9 cellular contexts compared by ENCODE assay signal in the genomic region with DNA sequence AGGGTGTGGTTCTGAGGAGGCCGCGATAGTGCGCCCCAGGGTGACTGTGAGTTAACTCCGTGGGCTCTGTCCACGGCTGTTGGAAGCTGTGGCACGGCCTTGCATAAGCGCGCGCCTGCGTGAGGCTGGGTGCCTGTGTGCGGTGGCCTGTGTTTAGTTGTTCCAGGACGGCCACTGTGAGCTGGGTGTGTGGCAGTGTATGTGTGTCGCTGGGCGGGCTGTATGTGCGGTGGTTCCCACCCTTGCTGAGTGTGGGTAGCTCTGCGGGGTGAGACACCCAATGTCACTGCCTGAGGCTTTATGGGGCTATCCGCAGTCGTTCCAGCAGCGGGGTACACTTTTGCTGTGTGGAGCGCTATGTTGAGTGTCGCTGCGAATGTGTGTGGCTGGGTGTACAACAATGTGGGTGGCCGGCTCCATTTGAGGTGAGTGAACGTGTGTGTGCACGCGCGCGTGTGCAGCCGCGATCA. TPM values are rescaled to one million over a fixed set of nuclear protein-coding genes. Genes with fewer than 3 reads are reported as not detected.
DNase-seq lines count a peak whose midpoint lies in the region; ATAC-seq lines count a peak whose summit lies in the region.
"Had no signal": no experiment of that assay in that cellular context is flagged by ENCODE, and none has a peak within 500 bp of the region (broad histone marks: within the 10 kb centered on the region; RNA-seq: fewer than 3 reads in every experiment).

No MANE protein-coding gene starts in this region.

- DNase-seq in COLO668 (lab: John Stamatoyannopoulos, UW; ENCODE audit: unreplicated experiment) (peak; percentile 55), Right ventricle myocardium superior (peak; percentile 70), NCI-H1417 treated with DMSO at 0.1 percent for 48 hours (lab: John Stamatoyannopoulos, UW) (no peak), NCI-H446 (lab: John Stamatoyannopoulos, UW) (no peak)
- peak in 1 of 2 donors; percentile 55 for DNase-seq in activated T-cell treated with anti-CD3 and anti-CD28 coated beads, Interleukin-2, amount 50 U/mL, for 72 hours

- ATAC-seq in HG03432 (IDR thresholded peaks at IDR 0.05; ENCODE audit: unreplicated experiment), result peak; percentile 1
- ATAC-seq in activated T-cell treated with anti-CD3 and anti-CD28 coated beads, Interleukin-2, amount 50 U/mL, for 72 hours (replicated peaks in 1 of 2), result peak; percentile 32 to 49
- peak; percentile 2 for ATAC-seq in Right ventricle myocardium superior (ENCODE audit: poor library complexity)
- no peak for ATAC-seq in HG02852 (IDR thresholded peaks at IDR 0.05; ENCODE audit: unreplicated experiment)

- H3K4me3 ChIP-seq in rectal smooth muscle tissue (ENCODE audit: low read length), result peak overlapping the region; percentile 80

- no peaks in the 10 kb centered on the region for H3K36me3 ChIP-seq in rectal smooth muscle tissue (ENCODE audit: control insufficient read depth, insufficient read depth, low read length)

- peak overlapping the region; percentile 82 for H3K27ac Mint-ChIP-seq in activated T-cell treated with anti-CD3 and anti-CD28 coated beads, Interleukin-2, amount 50 U/mL, for 72 hours

- intact Hi-C loops in Right ventricle myocardium superior (cut with DNase I), result no loop called here

- peaks cover 10% of the 10 kb centered on the region for H3K27me3 ChIP-seq in rectal smooth muscle tissue (ENCODE audit: control insufficient read depth, insufficient read depth, low read length)

- peak overlapping the region; percentile 91 for H3K27ac ChIP-seq in rectal smooth muscle tissue (ENCODE audit: low read depth, low read length)

- H3K9ac ChIP-seq in rectal smooth muscle tissue (ENCODE audit: low read length), result peak overlapping the region; percentile 52

- peaks cover 0 to 3% of the 10 kb centered on the region in 2 donors for H3K36me3 Mint-ChIP-seq in activated T-cell treated with anti-CD3 and anti-CD28 coated beads, Interleukin-2, amount 50 U/mL, for 72 hours (ENCODE audit: insufficient read depth in 2 of 2)

- H3K4me1 ChIP-seq in rectal smooth muscle tissue (ENCODE audit: control insufficient read depth, insufficient read depth, low read length), result peaks cover 27% of the 10 kb centered on the region

- H3K27me3 Mint-ChIP-seq in activated T-cell treated with anti-CD3 and anti-CD28 coated beads, Interleukin-2, amount 50 U/mL, for 72 hours (ENCODE audit: low read depth), result peaks cover 34% of the 10 kb centered on the region

- peak overlapping the region; percentile 81 to 88 for H3K4me3 Mint-ChIP-seq in activated T-cell treated with anti-CD3 and anti-CD28 coated beads, Interleukin-2, amount 50 U/mL, for 72 hours

- H3K4me1 Mint-ChIP-seq in activated T-cell treated with anti-CD3 and anti-CD28 coated beads, Interleukin-2, amount 50 U/mL, for 72 hours (ENCODE audit: low read depth), result peaks cover 84% of the 10 kb centered on the region

- H3K9me3 Mint-ChIP-seq in activated T-cell treated with anti-CD3 and anti-CD28 coated beads, Interleukin-2, amount 50 U/mL, for 72 hours, result no peaks in the 10 kb centered on the region

RNA-seq across cellular contexts. Expression of a gene that starts 0.4 kb away (rescaled TPM):
- 10 to 100 TPM; 46.8 to 48.1 TPM for total RNA-seq in activated T-cell treated with anti-CD3 and anti-CD28 coated beads, Interleukin-2, amount 50 U/mL, for 72 hours
- 30.4 TPM for total RNA-seq in Right ventricle myocardium superior

RNA-seq across cellular contexts. Expression of a gene that starts 19.2 kb away (rescaled TPM):
- total RNA-seq in activated T-cell treated with anti-CD3 and anti-CD28 coated beads, Interleukin-2, amount 50 U/mL, for 72 hours, result 10 to 100 TPM; 20.5 to 24.8 TPM
- 26.0 TPM for total RNA-seq in Right ventricle myocardium superior

RNA-seq across cellular contexts. Expression of a gene that starts 21.3 kb away (rescaled TPM):
- not detected for total RNA-seq in activated T-cell treated with anti-CD3 and anti-CD28 coated beads, Interleukin-2, amount 50 U/mL, for 72 hours
- total RNA-seq in Right ventricle myocardium superior, result 3.6 TPM
- total RNA-seq: M059J had no signal

RNA-seq across cellular contexts. Expression of a gene that starts 32.8 kb away (rescaled TPM):
- total RNA-seq in activated T-cell treated with anti-CD3 and anti-CD28 coated beads, Interleukin-2, amount 50 U/mL, for 72 hours, result under 1 TPM in 1 of 2 donors, not detected in 1; 0.60 TPM
- total RNA-seq in Right ventricle myocardium superior, result 0.54 TPM

Comparison
In these comparisons a context has a peak if more than half of its experiments do, and no peak if none do; other contexts are left out.
1. DNase-seq: peak in COLO668 (single experiment) and Right ventricle myocardium superior (single experiment); none in NCI-H1417 treated with DMSO at 0.1 percent for 48 hours (single experiment) and NCI-H446 (0 of 2).